ENCODE assay signal across 15 cellular contexts in genomic region chr17:39236383-39236927, GRCh38. TPM values are rescaled to one million over a fixed set of nuclear protein-coding genes. Genes with fewer than 3 reads are reported as not detected.
DNase-seq lines count a peak whose midpoint lies in the region; ATAC-seq and TF ChIP-seq lines count a peak whose summit lies in the region.
"Had no signal": no experiment of that assay in that cellular context is flagged by ENCODE, and none has a peak within 500 bp of the region (broad histone marks: within the 10 kb centered on the region; RNA-seq: fewer than 3 reads in every experiment).

No MANE protein-coding gene starts in this region.

- H3K36me3 ChIP-seq in osteoblast (ENCODE audit: insufficient read depth, low read length) = no peaks in the 10 kb centered on the region
- H3K36me3 ChIP-seq: esophagus squamous epithelium, prostate gland had no signal

- no peaks in the 10 kb centered on the region for H4K20me1 ChIP-seq in osteoblast (ENCODE audit: insufficient read depth, low read length)

- DNase-seq in NCI-H1436 treated with DMSO at 0.1 percent for 48 hours (lab: John Stamatoyannopoulos, UW) (peak; percentile 14), NCI-H1436 (lab: John Stamatoyannopoulos, UW) (no peak), H4 (ENCODE audit: low spot score) (peak; percentile 2), NCI-H69 (lab: John Stamatoyannopoulos, UW) (peak; percentile 81), osteoblast (ENCODE audit: insufficient read length, low spot score, missing footprints) (peak; percentile 58), GM20000 (ENCODE audit: low spot score) (no peak)
- DNase-seq: esophagus squamous epithelium, left cardiac atrium, NCI-H187 had no signal

- H2AFZ ChIP-seq in osteoblast (ENCODE audit: low read length) = no peak overlapping the region
- H2AFZ ChIP-seq: GM23248 had no signal

- no peak for ATAC-seq in HG03565 (IDR thresholded peaks at IDR 0.05; ENCODE audit: unreplicated experiment)
- ATAC-seq in HG03196 (IDR thresholded peaks at IDR 0.05; ENCODE audit: unreplicated experiment) = no peak

- peaks cover 15% of the 10 kb centered on the region for H3K4me1 ChIP-seq in osteoblast (ENCODE audit: insufficient read depth, low read length)
- H3K4me1 ChIP-seq: prostate gland had no signal

- no peaks in the 10 kb centered on the region for H3K9me3 ChIP-seq in osteoblast (ENCODE audit: low read depth, low read length)
- H3K9me3 ChIP-seq: esophagus squamous epithelium, prostate gland had no signal

- no peaks in the 10 kb centered on the region for H3K79me2 ChIP-seq in osteoblast (ENCODE audit: insufficient read depth, low read length)

- H3K4me2 ChIP-seq in osteoblast (ENCODE audit: insufficient read depth, low read length) = no peak overlapping the region

- no peak for TF ChIP-seq CTCF in osteoblast (IDR thresholded peaks at IDR 0.05; ENCODE audit: extremely low read depth, low read depth, low read length)
- no peak for TF ChIP-seq CTCF in GM20000 (IDR thresholded peaks at IDR 0.05; ENCODE audit: extremely low read depth, missing control alignments)

- H3K4me3 ChIP-seq in osteoblast (ENCODE audit: insufficient read depth, low read length) = no peak overlapping the region
- H3K4me3 ChIP-seq: esophagus squamous epithelium, GM23248, prostate gland had no signal

- H3K27me3 ChIP-seq in osteoblast (ENCODE audit: insufficient read depth, low read length) = no peaks in the 10 kb centered on the region

- no peak overlapping the region for H3K27ac ChIP-seq in osteoblast (ENCODE audit: low read depth, low read length)
- H3K27ac ChIP-seq: esophagus squamous epithelium, GM23248, prostate gland had no signal

RNA-seq across cellular contexts. Expression of gene STAC2, which starts 10.7 kb away (rescaled TPM):
- 0.04 TPM in 1 of 2 replicates, not detected in the other for total RNA-seq in H4 (2014; rRNA removed; shearing (Covaris generic))
- total RNA-seq in osteoblast = under 0.01 TPM in 1 of 2 replicates, not detected in the other
- total RNA-seq: GM23248; skeletal muscle tissue; T-helper 1 cell treated with Interleukin-12 subunit alpha and Interleukin-12 subunit beta and Interleukin-4 antibody, amounts not matched to agents 30 ng/mL and 1 ng/mL, for 36 hours had no signal

RNA-seq across cellular contexts. Expression of gene RPL19, which starts 36.4 kb away (rescaled TPM):
- 3,244 and 3,867 TPM in 2 replicates for total RNA-seq in H4 (2014; rRNA removed; shearing (Covaris generic))
- 1,279 and 1,302 TPM in 2 replicates for total RNA-seq in osteoblast

RNA-seq across cellular contexts. Expression of gene CACNB1, which starts 39.0 kb away (rescaled TPM):
- 1.0 and 3.9 TPM in 2 replicates for total RNA-seq in H4 (2014; rRNA removed; shearing (Covaris generic))
- 5.8 and 7.4 TPM in 2 replicates for total RNA-seq in osteoblast

Comparison
In these comparisons a context has a peak if more than half of its experiments do, and no peak if none do; other contexts are left out.
1. DNase-seq: peak in NCI-H1436 treated with DMSO at 0.1 percent for 48 hours (single experiment), H4 (single experiment), NCI-H69 (single experiment) and osteoblast (single experiment); none in NCI-H1436 (single experiment) and GM20000 (single experiment).